Comparison of ENCODE assay signal across 9 cellular contexts in the genomic region with DNA sequence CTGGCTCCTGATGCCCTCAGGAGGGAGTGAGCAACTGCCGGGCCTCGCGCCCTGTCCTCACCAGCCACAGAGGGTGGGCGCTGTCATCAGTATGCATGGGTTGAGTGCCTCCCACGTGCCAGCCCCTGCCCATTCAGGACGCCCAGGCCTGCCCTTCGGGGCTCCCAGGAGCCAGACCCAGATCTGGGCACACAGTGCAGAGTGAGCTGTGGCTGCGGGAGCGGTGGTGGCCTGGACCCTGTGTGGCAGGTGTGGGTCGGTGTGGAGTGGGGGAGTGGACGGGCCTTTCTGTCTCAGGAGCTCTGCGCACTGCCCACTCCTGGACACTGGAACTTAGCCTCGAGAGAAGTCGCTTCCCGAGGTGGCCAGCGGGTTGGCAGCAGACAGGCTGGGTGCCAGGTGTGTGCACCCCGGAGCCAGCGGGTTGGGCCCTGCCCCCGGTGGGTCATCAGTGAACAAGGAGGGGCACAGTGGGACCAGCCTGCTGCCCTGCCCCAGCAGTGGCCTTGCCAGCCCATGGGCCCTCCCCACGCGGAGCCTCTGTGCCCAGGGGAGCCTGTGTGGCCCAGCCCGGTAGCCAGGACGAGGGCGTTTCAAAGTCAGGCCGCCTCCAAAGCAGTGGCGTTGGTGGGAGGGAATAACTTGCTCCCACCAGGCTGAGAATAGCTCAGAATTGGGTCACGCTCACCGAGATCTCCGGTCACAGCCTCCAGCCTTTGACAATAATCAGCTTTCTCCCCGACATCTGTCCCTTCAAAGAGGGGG. TPM values are rescaled to one million over a fixed set of nuclear protein-coding genes. Genes with fewer than 3 reads are reported as not detected.
A peak's percentile ranks its signal among the peaks of the same experiment; 100 is the strongest.
DNase-seq lines count a peak whose midpoint lies in the region; ATAC-seq and TF ChIP-seq lines count a peak whose summit lies in the region.
"Had no signal": no experiment of that assay in that cellular context is flagged by ENCODE, and none has a peak within 500 bp of the region (broad histone marks: within the 10 kb centered on the region; RNA-seq: fewer than 3 reads in every experiment).

No MANE protein-coding gene starts in this region.

- no peak for TF ChIP-seq CTCF in GM06990 (IDR thresholded peaks at IDR 0.05; ENCODE audit: insufficient read depth, low read length, poor library complexity, severe bottlenecking)

- no peak overlapping the region for H4K91ac ChIP-seq in neuronal stem cell (ENCODE audit: low read depth, low read length, poor library complexity)

- no peak overlapping the region for H3K4ac ChIP-seq in neuronal stem cell (ENCODE audit: low read length)

- H4K8ac ChIP-seq in neuronal stem cell (ENCODE audit: low read depth, low read length), result no peak overlapping the region

- H2BK15ac ChIP-seq in neuronal stem cell (ENCODE audit: low read length), result peak overlapping the region; percentile 89

- peak overlapping the region; percentile 99 for H2AK5ac ChIP-seq in neuronal stem cell (ENCODE audit: low read depth, low read length)

- peak overlapping the region; percentile 66 for H2BK5ac ChIP-seq in neuronal stem cell (ENCODE audit: low read length)

- no peak overlapping the region for H2BK120ac ChIP-seq in neuronal stem cell (ENCODE audit: low read depth, low read length)

- H3K23ac ChIP-seq in neuronal stem cell (ENCODE audit: low read depth, low read length, poor library complexity), result peak overlapping the region; percentile 31

- H3K9me3 ChIP-seq in neuronal stem cell (replicated peaks in 1 of 2; ENCODE audit: control insufficient read depth in 2 of 2, insufficient read depth in 1 of 2, low read depth in 1 of 2, low read length in 2 of 2), result peaks cover 0 to 3% of the 10 kb centered on the region in 2 donors

- H3K36me3 ChIP-seq in GM06990 (ENCODE audit: control insufficient read depth, insufficient read depth, low read length), result peaks cover 2% of the 10 kb centered on the region
- peaks cover 4 to 6% of the 10 kb centered on the region in 2 donors for H3K36me3 ChIP-seq in neuronal stem cell (replicated peaks in 1 of 2; ENCODE audit: control insufficient read depth in 2 of 2, insufficient read depth in 2 of 2, low read length in 2 of 2)

- H3K27me3 ChIP-seq in GM06990 (replicated peaks; ENCODE audit: control insufficient read depth, insufficient read depth, low read length) (no peaks in the 10 kb centered on the region), neuronal stem cell (ENCODE audit: control insufficient read depth in 3 of 3, insufficient read depth in 3 of 3, low read depth in 1 of 3, low read length in 3 of 3) (no peaks in the 10 kb centered on the region)

- peaks cover 26 to 45% of the 10 kb centered on the region in 2 donors for H3K4me1 ChIP-seq in neuronal stem cell (ENCODE audit: control insufficient read depth in 2 of 2, insufficient read depth in 1 of 2, low read depth in 1 of 2, low read length in 2 of 2)

- no peak overlapping the region for H3K4me3 ChIP-seq in GM06990 (replicated peaks; ENCODE audit: low read depth, low read length)
- no peak overlapping the region for H3K4me3 ChIP-seq in neuronal stem cell (ENCODE audit: low read length in 2 of 2)

- no peak overlapping the region for H3K4me2 ChIP-seq in neuronal stem cell (ENCODE audit: insufficient read depth, low read length, poor library complexity, severe bottlenecking)

- no peak overlapping the region for H2AFZ ChIP-seq in neuronal stem cell (ENCODE audit: low read length)

- peak overlapping the region; percentile 76 for H3K18ac ChIP-seq in neuronal stem cell (ENCODE audit: low read length)

- no peak for ATAC-seq in HG02970 (IDR thresholded peaks at IDR 0.05; ENCODE audit: low FRiP score, unreplicated experiment)

- H3K79me1 ChIP-seq in neuronal stem cell (ENCODE audit: low read depth, low read length), result peaks cover 2% of the 10 kb centered on the region

- WGBS in neuronal stem cell (ENCODE audit: extremely low coverage in 2 of 2, insufficient read length in 2 of 2, insufficient replicate concordance in 1 of 2), 2 donors, result no CpG with 5 or more reads among the region's 30 CpGs

- no peak overlapping the region for H3K9ac ChIP-seq in neuronal stem cell (ENCODE audit: low read depth, low read length, poor library complexity)

- peak overlapping the region; percentile 90 for H2BK12ac ChIP-seq in neuronal stem cell (ENCODE audit: low read length)

- DNase-seq in GM06990 (ENCODE audit: extremely low read depth, insufficient read length) (peak; percentile 24), caudate nucleus (lab: John Stamatoyannopoulos, UW) (peak in 20 of 61 donors; percentile 27 to 75 (median 50)), neuronal stem cell (ENCODE audit: low spot score) (no peak), NCI-H510A treated with DMSO at 0.1 percent for 48 hours (lab: John Stamatoyannopoulos, UW) (no peak)
- DNase-seq in stimulated activated naive CD4-positive, alpha-beta T cell treated with Interleukin-2 at 50 U/mL for 16 hours (lab: John Stamatoyannopoulos, UW), result no peak
- DNase-seq: activated CD4-positive, alpha-beta T cell treated with anti-CD3 and anti-CD28 coated beads for 36 hours; activated naive CD8-positive, alpha-beta T cell treated with anti-CD3 and anti-CD28 coated beads, Interleukin-2, amount 10 ng/mL, durations not matched to agents 7 days and 5 days; NCI-H1694 had no signal

- H3K27ac ChIP-seq in caudate nucleus (ENCODE audit: low read depth, low read length) (peak overlapping the region; percentile 92), neuronal stem cell (replicated peaks; ENCODE audit: low read length) (no peak overlapping the region)

- peak overlapping the region; percentile 56 for H3K14ac ChIP-seq in neuronal stem cell (ENCODE audit: low read length)

RNA-seq across cellular contexts. Expression of gene TRMT61A, which starts 9.5 kb away (rescaled TPM):
- 2.1 TPM for polyA plus RNA-seq in neuronal stem cell (2013, experiment 1 of 2)
- polyA plus RNA-seq in neuronal stem cell (2013, experiment 2 of 2), result 2.2 TPM

RNA-seq across cellular contexts. Expression of gene CKB, which starts 15.8 kb away (rescaled TPM):
- 418 TPM for polyA plus RNA-seq in neuronal stem cell (2013, experiment 1 of 2)
- 412 TPM for polyA plus RNA-seq in neuronal stem cell (2013, experiment 2 of 2)

RNA-seq across cellular contexts. Expression of gene BAG5, which starts 24.0 kb away (rescaled TPM):
- 11.7 TPM for polyA plus RNA-seq in neuronal stem cell (2013, experiment 1 of 2)
- 11.8 TPM for polyA plus RNA-seq in neuronal stem cell (2013, experiment 2 of 2)

RNA-seq across cellular contexts. Expression of gene COA8, which starts 24.3 kb away (rescaled TPM):
- polyA plus RNA-seq in neuronal stem cell (2013, experiment 1 of 2), result 45.8 TPM
- polyA plus RNA-seq in neuronal stem cell (2013, experiment 2 of 2), result 47.5 TPM
